In the genomic region with DNA sequence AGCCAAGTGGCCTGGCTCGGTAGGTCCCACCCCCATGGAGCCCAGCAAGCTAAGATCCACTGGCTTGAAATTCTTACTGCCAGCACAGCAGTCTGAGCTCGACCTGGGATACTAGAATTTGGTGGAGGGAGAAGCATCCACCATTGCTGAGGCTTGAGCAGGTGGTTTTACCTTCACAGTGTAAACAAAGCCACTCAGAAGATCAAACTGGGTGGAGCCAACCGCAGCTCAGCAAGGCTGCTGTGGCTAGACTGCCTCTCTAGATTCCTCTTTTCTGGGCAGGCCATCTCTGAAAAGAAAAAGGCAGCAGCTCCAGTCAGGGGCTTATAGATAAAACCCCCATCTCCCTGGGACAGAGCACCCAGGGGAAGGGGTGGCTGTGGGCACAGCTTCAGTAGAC, we compare ENCODE assay signal across 19 cellular contexts. TPM values are rescaled to one million over a fixed set of nuclear protein-coding genes. Genes with fewer than 3 reads are reported as not detected.
DNase-seq lines count a peak whose midpoint lies in the region; ATAC-seq and TF ChIP-seq lines count a peak whose summit lies in the region.
"Had no signal": no experiment of that assay in that cellular context is flagged by ENCODE, and none has a peak within 500 bp of the region (broad histone marks: within the 10 kb centered on the region; RNA-seq: fewer than 3 reads in every experiment).

No MANE protein-coding gene starts in this region.

- intact Hi-C loops in activated CD8-positive, alpha-beta T cell treated with anti-CD3 and anti-CD28 coated beads for 36 hours (cut with micrococcal nuclease): no loop called here

- POLR2A ChIA-PET in activated CD8-positive, alpha-beta T cell treated with anti-CD3 and anti-CD28 coated beads for 36 hours (lab: Charles Lee): no interaction called here

- no peak for TF ChIP-seq CTCF in activated CD8-positive, alpha-beta T cell treated with anti-CD3 and anti-CD28 coated beads for 36 hours (IDR thresholded peaks at IDR 0.05)

- H3K27me3 Mint-ChIP-seq in IgD-negative memory B cell (no peaks in the 10 kb centered on the region), memory B cell (no peaks in the 10 kb centered on the region)
- no peaks in the 10 kb centered on the region for H3K27me3 Mint-ChIP-seq in activated CD8-positive, alpha-beta T cell treated with anti-CD3 and anti-CD28 coated beads for 36 hours

- H3K9me3 Mint-ChIP-seq in IgD-negative memory B cell: peaks cover 0 to 1% (median 0%) of the 10 kb centered on the region in 3 donors
- no peaks in the 10 kb centered on the region for H3K9me3 Mint-ChIP-seq in activated CD8-positive, alpha-beta T cell treated with anti-CD3 and anti-CD28 coated beads for 36 hours
- H3K9me3 Mint-ChIP-seq in memory B cell: no peaks in the 10 kb centered on the region

- peak; percentile 43 for DNase-seq in activated T-cell treated with anti-CD3 and anti-CD28 coated beads, Interleukin-2, amount 50 U/mL, for 1 hour
- DNase-seq in activated T-cell treated with anti-CD3 and anti-CD28 coated beads for 4 hours (no peak), memory B cell (ENCODE audit: low spot score in 2 of 2) (peak in 1 of 2 donors; percentile 12), medulla oblongata (ENCODE audit: extremely low spot score) (no peak)
- DNase-seq in activated CD8-positive, alpha-beta T cell treated with anti-CD3 and anti-CD28 coated beads for 36 hours: peak; percentile 18
- DNase-seq: H9, heart right ventricle, lower lobe of right lung, NCI-H2029, NCI-H524 treated with DMSO at 0.1 percent for 48 hours, PC-3, right cardiac atrium, T-helper 9 cell had no signal

- H3K4me3 Mint-ChIP-seq in IgD-negative memory B cell (peak overlapping the region in 2 of 4 donors; percentile 60 to 66), memory B cell (no peak overlapping the region)
- no peak overlapping the region for H3K4me3 Mint-ChIP-seq in activated CD8-positive, alpha-beta T cell treated with anti-CD3 and anti-CD28 coated beads for 36 hours
- H3K4me3 Mint-ChIP-seq: H9 had no signal

- CTCF ChIA-PET in activated CD8-positive, alpha-beta T cell treated with anti-CD3 and anti-CD28 coated beads for 36 hours (lab: Charles Lee): interaction anchor here (1.0 kb wide), 1 partner anchor 38 kb away, joined by 7 read pairs; no protein-coding TSS in a partner anchor

- ATAC-seq in activated CD8-positive, alpha-beta T cell treated with anti-CD3 and anti-CD28 coated beads for 36 hours: no peak
- ATAC-seq in memory B cell (ENCODE audit: low read depth) (peak; percentile 54), HG03159 (IDR thresholded peaks at IDR 0.05; ENCODE audit: unreplicated experiment) (no peak)
- ATAC-seq: activated CD4-positive, CD25-positive, alpha-beta regulatory T cell treated with anti-CD3 and anti-CD28 coated beads, Interleukin-2, amount 50 U/mL, for 24 hours; heart right ventricle; lower lobe of right lung; PC-3; right cardiac atrium had no signal

- H3K4me1 Mint-ChIP-seq in IgD-negative memory B cell (peaks cover 23 to 38% (median 28%) of the 10 kb centered on the region in 3 donors), memory B cell (peaks cover 29% of the 10 kb centered on the region)
- H3K4me1 Mint-ChIP-seq in activated CD8-positive, alpha-beta T cell treated with anti-CD3 and anti-CD28 coated beads for 36 hours (ENCODE audit: low read depth): peaks cover 66% of the 10 kb centered on the region
- H3K4me1 Mint-ChIP-seq: H9 had no signal

- peak overlapping the region in 2 of 3 donors; percentile 53 to 93 for H3K27ac Mint-ChIP-seq in IgD-negative memory B cell
- peak overlapping the region; percentile 49 for H3K27ac Mint-ChIP-seq in activated CD8-positive, alpha-beta T cell treated with anti-CD3 and anti-CD28 coated beads for 36 hours
- H3K27ac Mint-ChIP-seq in memory B cell: peak overlapping the region; percentile 41
- H3K27ac Mint-ChIP-seq: H9 had no signal

- peaks cover 4% of the 10 kb centered on the region for H3K36me3 Mint-ChIP-seq in IgD-negative memory B cell
- peaks cover 78% of the 10 kb centered on the region for H3K36me3 Mint-ChIP-seq in activated CD8-positive, alpha-beta T cell treated with anti-CD3 and anti-CD28 coated beads for 36 hours (ENCODE audit: low read depth)
- peaks cover 34% of the 10 kb centered on the region for H3K36me3 Mint-ChIP-seq in memory B cell

RNA-seq across cellular contexts. Expression of a gene that starts 22.3 kb away (rescaled TPM):
- not detected for polyA plus RNA-seq in IgD-negative memory B cell
- not detected for total RNA-seq in activated CD8-positive, alpha-beta T cell treated with anti-CD3 and anti-CD28 coated beads for 36 hours
- total RNA-seq: G401, H9, heart right ventricle, lower lobe of right lung, osteocyte, PC-3, right cardiac atrium, urinary bladder had no signal
- polyA plus RNA-seq: heart right ventricle, right cardiac atrium, urinary bladder had no signal

RNA-seq across cellular contexts. Expression of a gene that starts 45.4 kb away (rescaled TPM):
- polyA plus RNA-seq in IgD-negative memory B cell: 141 TPM
- 100 to 1,000 TPM; 139 TPM for total RNA-seq in activated CD8-positive, alpha-beta T cell treated with anti-CD3 and anti-CD28 coated beads for 36 hours

RNA-seq across cellular contexts. Expression of a gene that starts 48.6 kb away (rescaled TPM):
- 6.3 TPM for polyA plus RNA-seq in IgD-negative memory B cell
- 10 to 100 TPM; 37.2 to 38.0 TPM for total RNA-seq in activated CD8-positive, alpha-beta T cell treated with anti-CD3 and anti-CD28 coated beads for 36 hours

Comparison
In these comparisons a context has a peak if more than half of its experiments do, and no peak if none do; other contexts are left out.
1. DNase-seq: peak in activated T-cell treated with anti-CD3 and anti-CD28 coated beads, Interleukin-2, amount 50 U/mL, for 1 hour (single experiment) and activated CD8-positive, alpha-beta T cell treated with anti-CD3 and anti-CD28 coated beads for 36 hours (single experiment); none in activated T-cell treated with anti-CD3 and anti-CD28 coated beads for 4 hours (single experiment) and medulla oblongata (single experiment).
2. Peak in every context shown above with its lines, with median percentiles within 50 percentile points of each other: H3K27ac Mint-ChIP-seq.